ENCODE assay signal across 6 cellular contexts in the genomic region with DNA sequence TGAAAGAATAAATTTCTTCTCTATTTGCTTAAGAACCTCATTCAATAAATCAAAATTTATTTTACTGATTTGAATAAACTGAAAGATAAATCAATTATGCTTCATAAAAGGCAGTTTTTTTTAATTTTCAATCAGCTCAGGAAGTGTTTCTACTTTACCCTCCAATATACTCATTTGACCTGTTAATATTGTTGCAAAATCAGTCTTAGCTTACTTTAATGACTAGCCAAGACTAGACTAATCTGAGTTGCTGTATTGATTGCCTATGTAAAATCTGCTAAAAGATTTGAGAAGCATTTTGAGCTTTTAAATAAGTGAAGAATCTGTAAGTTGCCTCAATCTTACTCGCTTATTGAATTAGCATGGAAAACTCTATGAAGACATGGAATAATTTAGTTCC.
"Had no signal": no experiment of that assay in that cellular context is flagged by ENCODE, and none has a peak within 500 bp of the region (broad histone marks: within the 10 kb centered on the region; RNA-seq: fewer than 3 reads in every experiment).

No MANE protein-coding gene starts in this region.

- DNase-seq: IMR-90, KBM-7, KG1 had no signal

- H3K27ac ChIP-seq: HL-60 had no signal

- ATAC-seq: HepG2, K562 had no signal

- H3K4me3 ChIP-seq: K562 had no signal
